3 cellular contexts compared by ENCODE assay signal in the genomic region with DNA sequence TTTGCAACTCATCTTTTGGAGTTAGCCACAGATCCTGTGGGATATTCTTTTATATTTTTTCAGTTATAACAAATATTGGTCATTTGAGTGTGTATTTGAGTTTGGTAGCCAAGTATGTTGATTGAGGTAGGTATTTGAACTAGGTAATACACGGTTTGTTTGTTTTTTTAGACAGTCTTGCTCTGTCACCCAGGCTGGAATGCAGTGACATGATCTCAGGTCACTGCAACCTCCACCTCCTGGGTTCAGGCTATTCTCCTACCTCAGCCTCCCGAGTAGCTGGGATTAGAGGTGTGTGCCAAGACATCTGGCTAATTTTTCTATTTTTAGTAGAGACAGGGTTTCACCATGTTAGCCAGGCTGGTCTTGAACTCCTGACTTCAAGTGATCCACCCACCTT. TPM values are rescaled to one million over a fixed set of nuclear protein-coding genes. Genes with fewer than 3 reads are reported as not detected.
"Had no signal": no experiment of that assay in that cellular context is flagged by ENCODE, and none has a peak within 500 bp of the region (broad histone marks: within the 10 kb centered on the region; RNA-seq: fewer than 3 reads in every experiment).

No MANE protein-coding gene starts in this region.

RNA-seq across cellular contexts. Expression of a gene that starts 37.0 kb away (rescaled TPM):
- total RNA-seq: HT1080, IMR-90 had no signal
- polyA plus RNA-seq: IgD-negative memory B cell had no signal
